ENCODE assay signal across 8 cellular contexts in genomic region chr2:206981739-206982336, GRCh38. TPM values are rescaled to one million over a fixed set of nuclear protein-coding genes. Genes with fewer than 3 reads are reported as not detected.
A peak's percentile ranks its signal among the peaks of the same experiment; 100 is the strongest.
DNase-seq lines count a peak whose midpoint lies in the region; ATAC-seq, FAIRE-seq and TF ChIP-seq lines count a peak whose summit lies in the region.

No MANE protein-coding gene starts in this region.

- no peak overlapping the region for H3K27ac ChIP-seq in MM.1S (ENCODE audit: low read length)

- ATAC-seq in Right ventricle myocardium superior (ENCODE audit: poor library complexity) (peak; percentile 93), HG03469 (IDR thresholded peaks at IDR 0.05; ENCODE audit: unreplicated experiment) (no peak)

- no peaks in the 10 kb centered on the region for H3K79me2 ChIP-seq in MM.1S (ENCODE audit: low read length)

- TF ChIP-seq POLR2A in GM12892 (IDR thresholded peaks at IDR 0.05; ENCODE audit: low read depth, low read length): no peak

- no peak overlapping the region for H3K4me3 ChIP-seq in MM.1S (ENCODE audit: low read length)
- no peak overlapping the region for H3K4me3 ChIP-seq in adipocyte (ENCODE audit: low read length)

- H3K27me3 ChIP-seq in MM.1S (replicated peaks; ENCODE audit: insufficient read depth, low read length) (no peaks in the 10 kb centered on the region), adipocyte (replicated peaks; ENCODE audit: control insufficient read depth, insufficient read depth, low read length) (no peaks in the 10 kb centered on the region)

- no peaks in the 10 kb centered on the region for H4K20me1 ChIP-seq in MM.1S (ENCODE audit: insufficient read depth, low read length)

- H3K9me2 ChIP-seq in MM.1S (replicated peaks; ENCODE audit: insufficient read depth, low read length): no peaks in the 10 kb centered on the region

- peaks cover 3% of the 10 kb centered on the region; the same call in 1 of the 2 replicates for H3K4me1 ChIP-seq in MM.1S (ENCODE audit: low read length)
- peaks cover 31% of the 10 kb centered on the region for H3K4me1 ChIP-seq in adipocyte (ENCODE audit: control insufficient read depth, insufficient read depth, low read length)

- no peak overlapping the region for H3K4me2 ChIP-seq in MM.1S (ENCODE audit: low read depth, low read length)

- intact Hi-C loops in Right ventricle myocardium superior (cut with DNase I): loop anchor here (2.0 to 10.0 kb wide), 2 partner anchors 183 to 491 kb away; partner anchors contain the start of gene KLF7

- no peak for FAIRE-seq in GM12892 (lab: Jason Lieb, UNC)

- H2AFZ ChIP-seq in MM.1S (ENCODE audit: low read length): no peak overlapping the region

- no peaks in the 10 kb centered on the region for H3F3A ChIP-seq in MM.1S (ENCODE audit: insufficient read depth, low read length)

- no peaks in the 10 kb centered on the region for H3K9me3 ChIP-seq in MM.1S (replicated peaks; ENCODE audit: insufficient read depth, low read length)
- no peaks in the 10 kb centered on the region for H3K9me3 ChIP-seq in adipocyte (ENCODE audit: control insufficient read depth, low read length)

- DNase-seq in DMS53 (lab: John Stamatoyannopoulos, UW): peak; percentile 74
- DNase-seq in MM.1S: peak; percentile 28
- peak; percentile 77 for DNase-seq in SK-N-DZ (ENCODE audit: low spot score)
- peak; percentile 92 for DNase-seq in adipocyte (ENCODE audit: low read depth)
- DNase-seq in Right ventricle myocardium superior: peak; percentile 84
- peak; percentile 93 for DNase-seq in pons (ENCODE audit: low spot score)
- no peak for DNase-seq in GM12892 (ENCODE audit: insufficient read length)

- no peak overlapping the region for H3K9ac ChIP-seq in MM.1S (ENCODE audit: low read length)
- no peak overlapping the region for H3K9ac ChIP-seq in adipocyte (ENCODE audit: low read length)

- TF ChIP-seq CTCF in MM.1S (IDR thresholded peaks at IDR 0.05; ENCODE audit: low read length): peak; percentile 54

- H3K36me3 ChIP-seq in MM.1S (replicated peaks; ENCODE audit: insufficient read depth, low read length): no peaks in the 10 kb centered on the region
- H3K36me3 ChIP-seq in adipocyte (ENCODE audit: control insufficient read depth, insufficient read depth, low read length, severe bottlenecking): no peaks in the 10 kb centered on the region

RNA-seq across cellular contexts. Expression of gene CPO, which starts 42.5 kb away (rescaled TPM):
- polyA plus RNA-seq in SK-N-DZ (2014; cell fraction: cytosol; rRNA removed): 0.20 TPM in 1 of 2 replicates, not detected in the other
- polyA plus RNA-seq in SK-N-DZ (2014; cell fraction: nucleus; rRNA removed): not detected in 2 replicates
- not detected for total RNA-seq in Right ventricle myocardium superior
- not detected for polyA plus RNA-seq in GM12892 (2012; ENCODE audit: missing spikeins)
